In the genomic region with DNA sequence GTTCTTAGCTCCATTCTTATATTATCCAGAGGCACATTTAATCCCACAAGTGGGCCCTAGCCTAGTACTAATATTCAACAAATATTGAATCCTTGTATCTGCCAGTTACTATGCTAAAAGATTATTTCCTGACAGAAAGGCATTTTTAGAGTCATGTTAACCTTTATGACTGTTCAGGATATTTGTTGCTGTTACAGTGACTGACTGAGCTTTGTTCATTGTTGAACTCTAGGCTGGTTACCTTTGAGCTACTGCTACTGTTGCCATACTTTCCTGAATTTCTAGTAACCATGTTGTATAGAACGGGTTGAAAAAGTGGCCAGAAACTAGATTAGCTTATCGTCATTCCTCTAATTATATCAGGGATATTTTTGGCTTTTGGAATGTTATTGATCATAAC, we compare ENCODE assay signal across 21 cellular contexts.
"Had no signal": no experiment of that assay in that cellular context is flagged by ENCODE, and none has a peak within 500 bp of the region (broad histone marks: within the 10 kb centered on the region; RNA-seq: fewer than 3 reads in every experiment).

No MANE protein-coding gene starts in this region.

- H3K9me3 ChIP-seq: SK-N-SH had no signal

- H3K4me3 Mint-ChIP-seq: IgD-negative memory B cell had no signal

- H3K27me3 Mint-ChIP-seq: IgD-negative memory B cell had no signal

- H3K4me3 ChIP-seq: K562 had no signal

- ATAC-seq: K562 had no signal

- H3K9ac ChIP-seq: KMS-11, SK-N-SH had no signal

- H3K9me3 Mint-ChIP-seq: IgD-negative memory B cell had no signal

- H3K27ac ChIP-seq: HL-60, KMS-11 had no signal

- DNase-seq: Kasumi-1, MM.1S, NCI-H1092 treated with DMSO at 0.1 percent for 48 hours, NCI-H1436, NCI-H187, NCI-H2029, NCI-H2081 treated with DMSO at 0.1 percent for 48 hours, NCI-H2171, NCI-H226, NCI-H446, NCI-H510A, NCI-H524 treated with DMSO at 0.1 percent for 48 hours, NCI-H69, NCI-H774, Right ventricle myocardium superior, RPMI8226, SK-N-SH had no signal
